Comparison of ENCODE assay signal across 20 cellular contexts in genomic region chr20:37309941-37310590, GRCh38. TPM values are rescaled to one million over a fixed set of nuclear protein-coding genes. Genes with fewer than 3 reads are reported as not detected.
DNase-seq lines count a peak whose midpoint lies in the region; ATAC-seq and TF ChIP-seq lines count a peak whose summit lies in the region.
"Had no signal": no experiment of that assay in that cellular context is flagged by ENCODE, and none has a peak within 500 bp of the region (broad histone marks: within the 10 kb centered on the region; RNA-seq: fewer than 3 reads in every experiment).

No MANE protein-coding gene starts in this region.

- no peak overlapping the region for H3K56ac ChIP-seq in H9 (ENCODE audit: insufficient read length, low read depth, low read length)

- no peak overlapping the region for H2BK120ac ChIP-seq in H9 (ENCODE audit: low read depth, low read length, poor library complexity, severe bottlenecking)
- H2BK120ac ChIP-seq in neuronal stem cell (ENCODE audit: low read depth, low read length) = no peak overlapping the region

- H3K4me1 Mint-ChIP-seq in H9 (peaks cover 33 to 37% of the 10 kb centered on the region in 2 experiments), endothelial cell (ENCODE audit: unreplicated experiment) (peaks cover 19% of the 10 kb centered on the region), glutamatergic neuron (ENCODE audit: low read depth, unreplicated experiment) (peaks cover 21% of the 10 kb centered on the region)

- H3K27me3 Mint-ChIP-seq in H9 (ENCODE audit: low read depth) (no peaks in the 10 kb centered on the region; the same call in 1 of the 2 replicates), endothelial cell (ENCODE audit: unreplicated experiment) (peaks cover 3% of the 10 kb centered on the region), glutamatergic neuron (ENCODE audit: unreplicated experiment) (no peaks in the 10 kb centered on the region)
- H3K27me3 Mint-ChIP-seq: central memory CD8-positive, alpha-beta T cell had no signal

- ATAC-seq in GM19324 (IDR thresholded peaks at IDR 0.05; ENCODE audit: low FRiP score, unreplicated experiment) (no peak), GM19452 (IDR thresholded peaks at IDR 0.05; ENCODE audit: unreplicated experiment) (no peak)

- H3K9me3 Mint-ChIP-seq in H9 (no peaks in the 10 kb centered on the region), endothelial cell (ENCODE audit: unreplicated experiment) (no peaks in the 10 kb centered on the region), glutamatergic neuron (ENCODE audit: unreplicated experiment) (no peaks in the 10 kb centered on the region)
- H3K9me3 Mint-ChIP-seq: central memory CD8-positive, alpha-beta T cell had no signal

- H4K8ac ChIP-seq in H9 (replicated peaks; ENCODE audit: insufficient read length, low read depth, low read length) (no peak overlapping the region), neuronal stem cell (ENCODE audit: low read depth, low read length) (peak overlapping the region; percentile 19)

- H3K4ac ChIP-seq in H9 (ENCODE audit: low read depth, low read length) (no peak overlapping the region), neuronal stem cell (ENCODE audit: low read length) (no peak overlapping the region)

- peaks cover 6 to 82% of the 10 kb centered on the region in 2 donors for H3K36me3 ChIP-seq in neuronal stem cell (replicated peaks in 1 of 2; ENCODE audit: control insufficient read depth in 2 of 2, insufficient read depth in 2 of 2, low read length in 2 of 2)

- H3K18ac ChIP-seq in H9 (ENCODE audit: insufficient read length, low read depth, low read length) (no peak overlapping the region), neuronal stem cell (ENCODE audit: low read length) (peak overlapping the region; percentile 49)

- H3K79me1 ChIP-seq in H9 (ENCODE audit: insufficient read depth, low read depth, low read length, poor library complexity, severe bottlenecking) = no peaks in the 10 kb centered on the region
- H3K79me1 ChIP-seq in neuronal stem cell (ENCODE audit: low read depth, low read length) = peaks cover 7% of the 10 kb centered on the region

- no peaks in the 10 kb centered on the region for H4K20me1 ChIP-seq in H9 (ENCODE audit: control insufficient read depth, insufficient read depth, insufficient read length)

- H3K4me2 ChIP-seq in H9 (ENCODE audit: insufficient read depth, insufficient read length, low read length) (no peak overlapping the region), neuronal stem cell (ENCODE audit: insufficient read depth, low read length, poor library complexity, severe bottlenecking) (no peak overlapping the region)

- H3K27ac ChIP-seq in C4-2B (peak overlapping the region; percentile 20), H9 (ENCODE audit: insufficient read length, low read depth, low read length) (no peak overlapping the region), neuronal stem cell (replicated peaks; ENCODE audit: low read length) (no peak overlapping the region)
- H3K27ac ChIP-seq: SJCRH30 had no signal

- H4K5ac ChIP-seq in H9 (ENCODE audit: insufficient read length, low read depth, low read length) = no peak overlapping the region

- no peaks in the 10 kb centered on the region for H3K27me3 ChIP-seq in H9 (ENCODE audit: insufficient read depth, low read length)
- no peaks in the 10 kb centered on the region for H3K27me3 ChIP-seq in neuronal stem cell (ENCODE audit: control insufficient read depth in 3 of 3, insufficient read depth in 3 of 3, low read depth in 1 of 3, low read length in 3 of 3)
- H3K27me3 ChIP-seq: SJCRH30 had no signal

- no peak overlapping the region for H3T11ph ChIP-seq in H9 (ENCODE audit: low read length)

- no peak overlapping the region for H2BK20ac ChIP-seq in H9 (ENCODE audit: low read depth, low read length, poor library complexity, severe bottlenecking)

- H3K23me2 ChIP-seq in H9 (ENCODE audit: insufficient read length, low read depth, low read length, poor library complexity, severe bottlenecking) = no peaks in the 10 kb centered on the region

- no CpG with 5 or more reads among the region's 16 CpGs for WGBS in H9 (ENCODE audit: extremely low coverage, insufficient read length, low lambda C conversion rate)
- WGBS in neuronal stem cell (ENCODE audit: extremely low coverage in 2 of 2, insufficient read length in 2 of 2, insufficient replicate concordance in 1 of 2), 2 donors = no CpG with 5 or more reads among the region's 16 CpGs

- no peak for DNase-seq in H9
- no peak for DNase-seq in endothelial cell (ENCODE audit: low spot score)
- DNase-seq in neuronal stem cell (ENCODE audit: low spot score) = no peak
- no peak for DNase-seq in stimulated activated CD4-positive, alpha-beta T cell treated with anti-CD3 and anti-CD28 coated beads, Interleukin-15, amount 100 ng/mL, for 24 hours
- DNase-seq in glutamatergic neuron = no peak
- DNase-seq: activated CD8-positive, alpha-beta memory T cell treated with anti-CD3 and anti-CD28 coated beads for 24 hours; activated naive CD4-positive, alpha-beta T cell; DND-41; KBM-7; NCI-H1930; SJCRH30; stimulated activated CD4-positive, alpha-beta T cell treated with anti-CD3 and anti-CD28 coated beads, Interleukin-2, amount 100 ng/mL, for 48 hours; stimulated activated naive CD4-positive, alpha-beta T cell had no signal

- TF ChIP-seq CTCF in C4-2B (conservative IDR thresholded peaks at IDR 0.05) = no peak
- no peak for TF ChIP-seq CTCF in H9 (conservative IDR thresholded peaks at IDR 0.05)
- TF ChIP-seq CTCF in endothelial cell (IDR thresholded peaks at IDR 0.05; ENCODE audit: unreplicated experiment) = no peak
- no peak for TF ChIP-seq CTCF in glutamatergic neuron (IDR thresholded peaks at IDR 0.05; ENCODE audit: partially characterized antibody, unreplicated experiment)

- H3K4me3 Mint-ChIP-seq in H9 = no peak overlapping the region
- H3K4me3 Mint-ChIP-seq in endothelial cell (ENCODE audit: unreplicated experiment) = peak overlapping the region; percentile 67
- no peak overlapping the region for H3K4me3 Mint-ChIP-seq in glutamatergic neuron (ENCODE audit: unreplicated experiment)
- H3K4me3 Mint-ChIP-seq: central memory CD8-positive, alpha-beta T cell had no signal

- H4K91ac ChIP-seq in H9 (ENCODE audit: insufficient read length, low read depth, low read length) (no peak overlapping the region), neuronal stem cell (ENCODE audit: low read depth, low read length, poor library complexity) (no peak overlapping the region)

- no peaks in the 10 kb centered on the region for H3K9me3 ChIP-seq in H9 (ENCODE audit: control insufficient read depth, low read depth, low read length)
- H3K9me3 ChIP-seq in neuronal stem cell (replicated peaks in 1 of 2; ENCODE audit: control insufficient read depth in 2 of 2, insufficient read depth in 1 of 2, low read depth in 1 of 2, low read length in 2 of 2) = peaks cover 0 to 3% of the 10 kb centered on the region in 2 donors
- H3K9me3 ChIP-seq: SJCRH30 had no signal

- H3K23ac ChIP-seq in H9 (ENCODE audit: insufficient read length, low read depth, low read length) = no peak overlapping the region
- no peak overlapping the region for H3K23ac ChIP-seq in neuronal stem cell (ENCODE audit: low read depth, low read length, poor library complexity)

- no peak overlapping the region for H2AK5ac ChIP-seq in H9 (ENCODE audit: insufficient read length, low read length)
- no peak overlapping the region for H2AK5ac ChIP-seq in neuronal stem cell (ENCODE audit: low read depth, low read length)

- no peak overlapping the region for H2BK5ac ChIP-seq in H9 (ENCODE audit: insufficient read length, low read length)
- no peak overlapping the region for H2BK5ac ChIP-seq in neuronal stem cell (ENCODE audit: low read length)

- H3K27ac Mint-ChIP-seq in H9 (peak overlapping the region; percentile 60 to 94 (median 61); a peak in 5 of 7 replicates), endothelial cell (ENCODE audit: unreplicated experiment) (peak overlapping the region; percentile 42), glutamatergic neuron (ENCODE audit: unreplicated experiment) (no peak overlapping the region)

- H3K9ac ChIP-seq in H9 (ENCODE audit: extremely low read depth, insufficient read length, low read length) (no peak overlapping the region), neuronal stem cell (ENCODE audit: low read depth, low read length, poor library complexity) (no peak overlapping the region)

- H3K36me3 Mint-ChIP-seq in H9 (ENCODE audit: insufficient read depth in 1 of 3, low read depth in 3 of 3) (peaks cover 11 to 27% (median 13%) of the 10 kb centered on the region in 3 experiments; a peak in 6 of 7 replicates), endothelial cell (ENCODE audit: low read depth, unreplicated experiment) (peaks cover 46% of the 10 kb centered on the region), glutamatergic neuron (ENCODE audit: unreplicated experiment) (no peaks in the 10 kb centered on the region)

- H3K14ac ChIP-seq in H9 (ENCODE audit: insufficient read depth, low read length) (no peak overlapping the region), neuronal stem cell (ENCODE audit: low read length) (no peak overlapping the region)

- no peaks in the 10 kb centered on the region; the same call in 1 of the 2 replicates for H3K79me2 ChIP-seq in H9 (ENCODE audit: insufficient read depth, low read length)

- H2BK12ac ChIP-seq in H9 (ENCODE audit: insufficient read length, low read depth, low read length) = no peak overlapping the region
- H2BK12ac ChIP-seq in neuronal stem cell (ENCODE audit: low read length) = no peak overlapping the region

- no peak overlapping the region for H2BK15ac ChIP-seq in H9 (ENCODE audit: low read depth, low read length)
- H2BK15ac ChIP-seq in neuronal stem cell (ENCODE audit: low read length) = no peak overlapping the region

- H3K4me3 ChIP-seq in neuronal stem cell (ENCODE audit: low read length in 2 of 2) = no peak overlapping the region
- H3K4me3 ChIP-seq: SJCRH30 had no signal

- H2AFZ ChIP-seq in H9 (ENCODE audit: low read length) = no peak overlapping the region
- no peak overlapping the region for H2AFZ ChIP-seq in neuronal stem cell (ENCODE audit: low read length)

- H3K4me1 ChIP-seq in H9 (ENCODE audit: insufficient read depth, low read length) (no peaks in the 10 kb centered on the region), neuronal stem cell (ENCODE audit: control insufficient read depth in 2 of 2, insufficient read depth in 1 of 2, low read depth in 1 of 2, low read length in 2 of 2) (peaks cover 0 to 21% of the 10 kb centered on the region in 2 donors)

RNA-seq across cellular contexts. Expression of gene MANBAL, which starts 20.6 kb away (rescaled TPM):
- total RNA-seq in H9 (2021) (40.3 and 40.7 TPM in 2 replicates), endothelial cell (ENCODE audit: unreplicated experiment) (35.6 TPM), glutamatergic neuron (ENCODE audit: unreplicated experiment) (27.9 TPM)
- 66.5 TPM for polyA plus RNA-seq in neuronal stem cell (2013, experiment 1 of 2)
- polyA plus RNA-seq in neuronal stem cell (2013, experiment 2 of 2) = 66.4 TPM

RNA-seq across cellular contexts. Expression of gene SRC, which starts 35.9 kb away (rescaled TPM):
- total RNA-seq in H9 (2021) = 37.5 and 44.5 TPM in 2 replicates
- 60.8 TPM for total RNA-seq in endothelial cell (ENCODE audit: unreplicated experiment)
- polyA plus RNA-seq in neuronal stem cell (2013, experiment 1 of 2) = 32.2 TPM
- polyA plus RNA-seq in neuronal stem cell (2013, experiment 2 of 2) = 33.5 TPM
- total RNA-seq in glutamatergic neuron (ENCODE audit: unreplicated experiment) = 39.2 TPM

RNA-seq across cellular contexts. Expression of gene GHRH, which starts 48.5 kb away (rescaled TPM):
- 0.68 TPM in 1 of 2 replicates, not detected in the other for total RNA-seq in H9 (2021)
- not detected for total RNA-seq in endothelial cell (ENCODE audit: unreplicated experiment)
- polyA plus RNA-seq in neuronal stem cell (2013, experiment 1 of 2) = 0.96 TPM
- polyA plus RNA-seq in neuronal stem cell (2013, experiment 2 of 2) = 1.8 TPM
- not detected for total RNA-seq in glutamatergic neuron (ENCODE audit: unreplicated experiment)
- total RNA-seq: epithelial cell of proximal tubule, lung microvascular endothelial cell, SJCRH30 had no signal
- polyA plus RNA-seq: BJ had no signal
